Comparison of ENCODE assay signal across 18 cellular contexts in the genomic region with DNA sequence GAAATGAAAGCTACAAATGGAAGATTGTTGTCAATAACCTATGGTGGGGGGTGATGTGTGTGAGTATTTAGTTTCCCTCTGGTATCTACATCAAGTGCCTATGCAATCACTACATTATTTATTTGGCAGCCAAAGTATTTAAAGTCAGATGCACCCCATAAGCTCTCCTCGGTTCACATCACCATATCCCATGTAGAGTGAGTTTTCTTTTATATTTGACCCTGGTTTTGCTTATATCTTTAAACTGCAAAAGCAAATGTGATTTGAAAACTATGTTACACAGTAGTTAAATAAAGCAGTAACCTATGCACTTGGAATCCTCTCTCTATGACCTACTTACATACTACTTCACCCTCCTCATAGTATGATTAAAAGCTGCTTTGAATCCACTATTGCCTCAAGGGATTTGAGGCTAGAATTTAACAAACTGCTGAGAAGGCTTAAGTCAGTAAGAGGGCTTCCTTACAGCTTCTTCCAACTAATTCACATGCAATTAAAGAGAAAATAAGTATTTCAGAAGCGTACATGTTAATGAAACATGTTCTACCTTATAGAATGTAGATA. TPM values are rescaled to one million over a fixed set of nuclear protein-coding genes. Genes with fewer than 3 reads are reported as not detected.
DNase-seq lines count a peak whose midpoint lies in the region; ATAC-seq and TF ChIP-seq lines count a peak whose summit lies in the region.
"Had no signal": no experiment of that assay in that cellular context is flagged by ENCODE, and none has a peak within 500 bp of the region (broad histone marks: within the 10 kb centered on the region; RNA-seq: fewer than 3 reads in every experiment).

No MANE protein-coding gene starts in this region.

- DNase-seq in NCI-H1092 treated with DMSO at 0.1 percent for 48 hours (lab: John Stamatoyannopoulos, UW) (peak; percentile 2), NCI-H1092 (lab: John Stamatoyannopoulos, UW) (no peak), colonic mucosa (no peak), thyroid gland (no peak), T-helper 17 cell (no peak)
- no peak for DNase-seq in stimulated activated naive B cell treated with anti-CD40 and anti-IgM and Interleukin-4, amounts not matched to agents 10 μg/mL and 1 μg/mL and 100 μg/mL, for 72 hours
- no peak for DNase-seq in effector CD8-positive, alpha-beta T cell (lab: John Stamatoyannopoulos, UW)
- DNase-seq: activated CD8-positive, alpha-beta T cell treated with anti-CD3 and anti-CD28 coated beads, Interleukin-2, amount 10 ng/mL, durations not matched to agents 7 days and 5 days; activated T-cell treated with anti-CD3 and anti-CD28 coated beads, Interleukin-2, amount 50 U/mL, for 48 hours; esophagus squamous epithelium; GDM1; KBM-7; NCI-H524 treated with DMSO at 0.1 percent for 48 hours had no signal

- H3K4me1 ChIP-seq in colonic mucosa = no peaks in the 10 kb centered on the region
- H3K4me1 ChIP-seq in muscle layer of duodenum (ENCODE audit: control insufficient read depth in 1 of 2, insufficient read depth in 2 of 2, low read length in 2 of 2) = peaks cover 0 to 13% of the 10 kb centered on the region in 2 donors
- H3K4me1 ChIP-seq in thyroid gland = peaks cover 25 to 27% of the 10 kb centered on the region in 2 donors

- TF ChIP-seq CTCF in colonic mucosa (IDR thresholded peaks at IDR 0.05) (no peak), thyroid gland (IDR thresholded peaks at IDR 0.05) (no peak)

- H3K27me3 Mint-ChIP-seq in stimulated activated naive B cell treated with anti-CD40 and anti-IgM and Interleukin-4, amounts not matched to agents 10 μg/mL and 1 μg/mL and 100 μg/mL, for 72 hours = peaks cover 53 to 64% of the 10 kb centered on the region in 2 donors
- peaks cover 80% of the 10 kb centered on the region for H3K27me3 Mint-ChIP-seq in T-helper 17 cell

- TF ChIP-seq POLR2A in thyroid gland (IDR thresholded peaks at IDR 0.05) = no peak

- H3K27me3 ChIP-seq in colonic mucosa (no peaks in the 10 kb centered on the region), muscle layer of duodenum (ENCODE audit: low read depth, low read length) (no peaks in the 10 kb centered on the region), thyroid gland (no peaks in the 10 kb centered on the region)

- H3K36me3 Mint-ChIP-seq in stimulated activated naive B cell treated with anti-CD40 and anti-IgM and Interleukin-4, amounts not matched to agents 10 μg/mL and 1 μg/mL and 100 μg/mL, for 72 hours = no peaks in the 10 kb centered on the region
- H3K36me3 Mint-ChIP-seq in T-helper 17 cell (ENCODE audit: low read depth) = peaks cover 2% of the 10 kb centered on the region
- H3K36me3 Mint-ChIP-seq: activated naive CD8-positive, alpha-beta T cell; WTC11 had no signal

- H3K4me3 ChIP-seq in colonic mucosa (no peak overlapping the region), muscle layer of duodenum (ENCODE audit: low read depth in 1 of 2, low read length in 2 of 2) (no peak overlapping the region), thyroid gland (replicated peaks in 1 of 3) (no peak overlapping the region)
- H3K4me3 ChIP-seq: esophagus squamous epithelium, GM12878 had no signal

- intact Hi-C loops in colonic mucosa (cut with DNase I) (no loop called here), thyroid gland (cut with DNase I) (no loop called here)

- no peak overlapping the region for H3K9ac ChIP-seq in colonic mucosa (ENCODE audit: low read depth in 2 of 2, low read length in 2 of 2)

- H3K36me3 ChIP-seq in colonic mucosa = no peaks in the 10 kb centered on the region
- no peaks in the 10 kb centered on the region for H3K36me3 ChIP-seq in muscle layer of duodenum (ENCODE audit: control insufficient read depth in 1 of 2, insufficient read depth in 2 of 2, low read length in 2 of 2)
- no peaks in the 10 kb centered on the region for H3K36me3 ChIP-seq in thyroid gland
- H3K36me3 ChIP-seq: esophagus squamous epithelium had no signal

- no peak overlapping the region for H3K4me3 Mint-ChIP-seq in stimulated activated naive B cell treated with anti-CD40 and anti-IgM and Interleukin-4, amounts not matched to agents 10 μg/mL and 1 μg/mL and 100 μg/mL, for 72 hours
- H3K4me3 Mint-ChIP-seq in T-helper 17 cell = no peak overlapping the region
- H3K4me3 Mint-ChIP-seq: activated CD8-positive, alpha-beta T cell treated with anti-CD3 and anti-CD28 coated beads, Interleukin-2, amount 10 ng/mL, durations not matched to agents 7 days and 5 days; activated naive CD8-positive, alpha-beta T cell; WTC11 had no signal

- ATAC-seq in stimulated activated naive B cell treated with anti-CD40 and anti-IgM and Interleukin-4, amounts not matched to agents 10 μg/mL and 1 μg/mL and 100 μg/mL, for 72 hours (replicated peaks) = no peak
- ATAC-seq in T-helper 17 cell = no peak
- ATAC-seq: activated CD8-positive, alpha-beta T cell treated with anti-CD3 and anti-CD28 coated beads, Interleukin-2, amount 10 ng/mL, durations not matched to agents 7 days and 5 days; GM12878; WTC11 had no signal

- 83% methylated on average over 2 of the region's 2 CpGs for WGBS in thyroid gland, 2 donors

- H3K27ac Mint-ChIP-seq in stimulated activated naive B cell treated with anti-CD40 and anti-IgM and Interleukin-4, amounts not matched to agents 10 μg/mL and 1 μg/mL and 100 μg/mL, for 72 hours = no peak overlapping the region
- no peak overlapping the region for H3K27ac Mint-ChIP-seq in T-helper 17 cell
- H3K27ac Mint-ChIP-seq: activated CD8-positive, alpha-beta T cell treated with anti-CD3 and anti-CD28 coated beads, Interleukin-2, amount 10 ng/mL, durations not matched to agents 7 days and 5 days; activated naive CD8-positive, alpha-beta T cell; WTC11 had no signal

- H3K4me1 Mint-ChIP-seq in stimulated activated naive B cell treated with anti-CD40 and anti-IgM and Interleukin-4, amounts not matched to agents 10 μg/mL and 1 μg/mL and 100 μg/mL, for 72 hours = peaks cover 8 to 11% of the 10 kb centered on the region in 2 donors
- H3K4me1 Mint-ChIP-seq in T-helper 17 cell = peaks cover 4% of the 10 kb centered on the region

- H3K9me3 Mint-ChIP-seq in stimulated activated naive B cell treated with anti-CD40 and anti-IgM and Interleukin-4, amounts not matched to agents 10 μg/mL and 1 μg/mL and 100 μg/mL, for 72 hours = no peaks in the 10 kb centered on the region
- H3K9me3 Mint-ChIP-seq: WTC11 had no signal

- H3K27ac ChIP-seq in colonic mucosa (peak overlapping the region; percentile 7), muscle layer of duodenum (ENCODE audit: low read length) (peak overlapping the region; percentile 33), thyroid gland (peak overlapping the region; percentile 9 to 64 (median 39))
- H3K27ac ChIP-seq: 22Rv1 had no signal

- H3K9me3 ChIP-seq in colonic mucosa (no peaks in the 10 kb centered on the region), muscle layer of duodenum (ENCODE audit: control insufficient read depth in 1 of 2, low read length in 2 of 2) (no peaks in the 10 kb centered on the region), thyroid gland (no peaks in the 10 kb centered on the region), T-helper 17 cell (ENCODE audit: control insufficient read depth, low read length, poor library complexity, severe bottlenecking) (no peaks in the 10 kb centered on the region)
- H3K9me3 ChIP-seq: esophagus squamous epithelium had no signal

RNA-seq across cellular contexts. Expression of gene CELF2, which starts 2.2 kb away (rescaled TPM):
- 10 to 100 TPM; 30.2 to 34.4 TPM for total RNA-seq in colonic mucosa
- total RNA-seq in thyroid gland = 10 to 100 TPM; 28.7 to 55.4 (median 35.0) TPM
- total RNA-seq in T-helper 17 cell = 100 to 1,000 TPM; 201 to 202 TPM
